In the genomic region with DNA sequence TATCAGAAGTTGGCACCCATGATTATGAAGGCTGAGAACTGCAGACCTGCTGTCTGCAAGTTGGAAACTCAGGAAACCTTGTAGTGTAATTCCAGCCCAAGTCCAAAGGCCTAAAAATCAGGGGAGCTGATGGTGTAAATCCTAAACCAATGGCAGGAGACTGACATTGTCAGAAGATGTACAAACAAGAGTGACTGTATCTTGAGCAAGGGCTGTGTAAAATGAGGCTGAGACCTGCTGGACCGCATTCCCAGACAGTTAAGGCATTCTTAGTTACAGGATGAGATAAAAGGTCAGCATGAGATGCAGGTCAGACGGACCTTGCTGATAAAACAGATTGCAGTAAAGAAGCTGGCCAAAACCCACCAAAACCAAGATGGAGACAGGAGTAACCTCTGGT, we compare ENCODE assay signal across 17 cellular contexts.
"Had no signal": no experiment of that assay in that cellular context is flagged by ENCODE, and none has a peak within 500 bp of the region (broad histone marks: within the 10 kb centered on the region; RNA-seq: fewer than 3 reads in every experiment).

No MANE protein-coding gene starts in this region.

- H3K9ac ChIP-seq: parathyroid adenoma had no signal

- H3K4me1 Mint-ChIP-seq: activated CD4-positive, alpha-beta T cell treated with anti-CD3 and anti-CD28 coated beads, Interleukin-2, amount 10 ng/mL, durations not matched to agents 24 days and 14 days; nephron progenitor cell had no signal

- H3K9me3 ChIP-seq: mucosa of descending colon had no signal

- H3K27me3 ChIP-seq: cardiac muscle cell, tibial nerve had no signal

- DNase-seq: activated CD4-positive, alpha-beta T cell treated with anti-CD3 and anti-CD28 coated beads, Interleukin-2, amount 10 ng/mL, durations not matched to agents 24 days and 14 days; activated naive CD4-positive, alpha-beta T cell treated with Interleukin-2 at 50 U/mL for 16 hours; activated naive CD8-positive, alpha-beta T cell treated with anti-CD3 and anti-CD28 coated beads for 36 hours; activated T-cell treated with anti-CD3 and anti-CD28 coated beads, Interleukin-2, amount 50 U/mL, for 24 hours; amniotic stem cell; hypothalamus; left cardiac atrium; mucosa of descending colon; nephron progenitor cell; nucleus accumbens; right cardiac atrium; stimulated activated CD4-positive, alpha-beta T cell treated with anti-CD3 and anti-CD28 coated beads, Interleukin-1b, Interleukin-23, amount 100 ng/mL, for 48 hours had no signal

- H3K27ac ChIP-seq: cardiac muscle cell, parathyroid adenoma, tibial nerve had no signal

- H3K27ac Mint-ChIP-seq: activated CD4-positive, alpha-beta T cell treated with anti-CD3 and anti-CD28 coated beads, Interleukin-2, amount 10 ng/mL, durations not matched to agents 24 days and 14 days; memory B cell; nephron progenitor cell; stimulated activated naive CD8-positive, alpha-beta T cell treated with anti-CD3 and anti-CD28 coated beads, Interleukin-15, Interleukin-2, amounts not matched to agents 100 ng/mL and 50 ng/mL, for 24 hours had no signal

- ATAC-seq: left cardiac atrium, mucosa of descending colon, right cardiac atrium had no signal

- H3K27me3 Mint-ChIP-seq: activated CD4-positive, alpha-beta T cell treated with anti-CD3 and anti-CD28 coated beads, Interleukin-2, amount 10 ng/mL, durations not matched to agents 24 days and 14 days; activated naive CD8-positive, alpha-beta T cell treated with anti-CD3 and anti-CD28 coated beads for 36 hours; activated T-cell treated with anti-CD3 and anti-CD28 coated beads, Interleukin-2, amount 50 U/mL, for 24 hours; stimulated activated naive CD8-positive, alpha-beta T cell treated with anti-CD3 and anti-CD28 coated beads, Interleukin-15, Interleukin-2, amounts not matched to agents 100 ng/mL and 50 ng/mL, for 24 hours had no signal

- H3K79me2 ChIP-seq: parathyroid adenoma had no signal

- H3K4me3 Mint-ChIP-seq: activated CD4-positive, alpha-beta T cell treated with anti-CD3 and anti-CD28 coated beads, Interleukin-2, amount 10 ng/mL, durations not matched to agents 24 days and 14 days; activated naive CD8-positive, alpha-beta T cell treated with anti-CD3 and anti-CD28 coated beads for 36 hours; activated T-cell treated with anti-CD3 and anti-CD28 coated beads, Interleukin-2, amount 50 U/mL, for 24 hours; memory B cell; nephron progenitor cell; stimulated activated naive CD8-positive, alpha-beta T cell treated with anti-CD3 and anti-CD28 coated beads, Interleukin-15, Interleukin-2, amounts not matched to agents 100 ng/mL and 50 ng/mL, for 24 hours had no signal

- H3K4me1 ChIP-seq: parathyroid adenoma, tibial nerve had no signal

- H3K36me3 ChIP-seq: cardiac muscle cell, tibial nerve had no signal

- H3K4me3 ChIP-seq: cardiac muscle cell, mucosa of descending colon, tibial nerve had no signal

- H2AFZ ChIP-seq: parathyroid adenoma had no signal
